8 cellular contexts compared by ENCODE assay signal in the genomic region with DNA sequence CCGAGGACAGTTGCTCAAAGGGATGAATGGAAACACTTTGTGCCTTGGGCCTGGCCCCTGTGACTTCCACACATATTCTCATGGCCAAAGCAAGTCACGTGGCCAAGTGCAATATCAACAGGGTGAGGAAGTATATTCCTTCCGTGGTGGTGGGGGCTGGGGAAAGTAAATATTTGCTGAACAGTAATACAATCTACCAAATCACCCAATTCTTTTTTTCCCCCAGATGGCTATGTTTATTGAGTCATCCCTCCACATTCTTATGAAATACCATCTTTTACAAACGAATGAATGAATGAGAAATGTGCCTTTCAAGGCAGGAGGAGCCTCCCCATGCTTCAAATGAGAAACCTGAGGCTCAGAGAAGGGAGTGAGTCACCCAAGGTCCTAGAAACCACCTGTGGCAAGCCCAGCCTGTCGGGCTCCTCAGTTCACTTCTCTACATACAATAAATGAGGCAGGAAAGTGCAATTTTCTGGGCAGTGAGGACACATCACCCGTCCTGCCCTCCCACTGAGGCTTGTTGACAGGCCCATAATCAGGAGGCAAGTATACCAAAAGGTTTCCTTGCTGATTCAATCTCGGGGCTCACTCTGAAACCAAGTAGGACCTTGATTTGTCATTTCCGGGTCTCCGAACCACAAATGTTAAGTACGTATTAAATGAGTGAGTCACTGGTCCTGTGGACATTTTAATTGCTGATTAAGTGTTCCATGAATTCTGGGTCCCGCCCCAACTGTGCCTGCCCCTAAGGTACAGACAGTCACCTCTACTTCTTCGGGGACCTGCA. TPM values are rescaled to one million over a fixed set of nuclear protein-coding genes. Genes with fewer than 3 reads are reported as not detected.
A peak's percentile ranks its signal among the peaks of the same experiment; 100 is the strongest.
DNase-seq lines count a peak whose midpoint lies in the region; ATAC-seq lines count a peak whose summit lies in the region.

No MANE protein-coding gene starts in this region.

- H3K4me3 ChIP-seq in duodenal mucosa (ENCODE audit: low read depth in 1 of 2, low read length in 2 of 2) (peak overlapping the region; percentile 50 to 64), muscle layer of duodenum (ENCODE audit: low read depth in 1 of 2, low read length in 2 of 2) (peak overlapping the region in 1 of 2 donors; percentile 23)

- peaks cover 3 to 6% of the 10 kb centered on the region in 2 donors for H3K9me3 ChIP-seq in duodenal mucosa (ENCODE audit: control insufficient read depth in 1 of 2, low read length in 2 of 2)
- no peaks in the 10 kb centered on the region for H3K9me3 ChIP-seq in muscle layer of duodenum (ENCODE audit: control insufficient read depth in 1 of 2, low read length in 2 of 2)

- peak overlapping the region; percentile 89 for H3K27ac Mint-ChIP-seq in activated CD4-positive, alpha-beta T cell treated with anti-CD3 and anti-CD28 coated beads, Interleukin-2, amount 10 ng/mL, durations not matched to agents 7 days and 5 days

- H3K27ac ChIP-seq in duodenal mucosa (ENCODE audit: low read depth, low read length) (peak overlapping the region; percentile 93), muscle layer of duodenum (ENCODE audit: low read length) (peak overlapping the region; percentile 95)

- H3K27me3 ChIP-seq in duodenal mucosa (ENCODE audit: control insufficient read depth in 1 of 2, insufficient read depth in 2 of 2, low read length in 2 of 2): no peaks in the 10 kb centered on the region
- H3K27me3 ChIP-seq in muscle layer of duodenum (ENCODE audit: low read depth, low read length): no peaks in the 10 kb centered on the region

- H3K4me1 ChIP-seq in duodenal mucosa (ENCODE audit: control insufficient read depth in 1 of 2, insufficient read depth in 2 of 2, low read length in 2 of 2) (peaks cover 43 to 45% of the 10 kb centered on the region in 2 donors), muscle layer of duodenum (ENCODE audit: control insufficient read depth in 1 of 2, insufficient read depth in 2 of 2, low read length in 2 of 2) (peaks cover 6 to 36% of the 10 kb centered on the region in 2 donors)

- H3K4me1 Mint-ChIP-seq in activated CD4-positive, alpha-beta T cell treated with anti-CD3 and anti-CD28 coated beads, Interleukin-2, amount 10 ng/mL, durations not matched to agents 7 days and 5 days: peaks cover 37% of the 10 kb centered on the region

- CTCF ChIA-PET in activated CD4-positive, alpha-beta T cell treated with anti-CD3 and anti-CD28 coated beads, Interleukin-2, amount 10 ng/mL, durations not matched to agents 7 days and 5 days (lab: Charles Lee): interaction anchor here (4.3 kb wide), 1 partner anchor 13 kb away, joined by 28 read pairs; no protein-coding TSS in a partner anchor

- peak overlapping the region; percentile 60 to 66 for H3K9ac ChIP-seq in duodenal mucosa (ENCODE audit: low read depth in 1 of 2, low read length in 2 of 2)

- H3K4me3 Mint-ChIP-seq in activated CD4-positive, alpha-beta T cell treated with anti-CD3 and anti-CD28 coated beads, Interleukin-2, amount 10 ng/mL, durations not matched to agents 7 days and 5 days: no peak overlapping the region

- POLR2A ChIA-PET in activated CD4-positive, alpha-beta T cell treated with anti-CD3 and anti-CD28 coated beads, Interleukin-2, amount 10 ng/mL, durations not matched to agents 7 days and 5 days (lab: Charles Lee): no interaction called here

- ATAC-seq in GM21526 (IDR thresholded peaks at IDR 0.05; ENCODE audit: low FRiP score, unreplicated experiment): peak; percentile 37
- no peak for ATAC-seq in HG03521 (IDR thresholded peaks at IDR 0.05; ENCODE audit: unreplicated experiment)
- no peak for ATAC-seq in HG03457 (IDR thresholded peaks at IDR 0.05; ENCODE audit: unreplicated experiment)

- H3K27me3 Mint-ChIP-seq in activated CD4-positive, alpha-beta T cell treated with anti-CD3 and anti-CD28 coated beads, Interleukin-2, amount 10 ng/mL, durations not matched to agents 7 days and 5 days: no peaks in the 10 kb centered on the region

- DNase-seq in NCI-H446 treated with DMSO at 0.1 percent for 48 hours (lab: John Stamatoyannopoulos, UW): peak; percentile 33
- DNase-seq in activated CD4-positive, alpha-beta T cell treated with anti-CD3 and anti-CD28 coated beads, Interleukin-2, amount 10 ng/mL, durations not matched to agents 7 days and 5 days: peak; percentile 51
- DNase-seq in stimulated activated CD8-positive, alpha-beta memory T cell treated with anti-CD3 and anti-CD28 coated beads, Interleukin-7, amount 100 ng/mL, for 48 hours (ENCODE audit: extremely low read depth in 1 of 2, low read depth in 1 of 2): peak; percentile 55 to 79

- H3K36me3 Mint-ChIP-seq in activated CD4-positive, alpha-beta T cell treated with anti-CD3 and anti-CD28 coated beads, Interleukin-2, amount 10 ng/mL, durations not matched to agents 7 days and 5 days (ENCODE audit: low read depth): peaks cover 6% of the 10 kb centered on the region

- no peaks in the 10 kb centered on the region for H3K36me3 ChIP-seq in duodenal mucosa (ENCODE audit: control insufficient read depth in 1 of 2, insufficient read depth in 2 of 2, low read length in 2 of 2)
- peaks cover 0 to 4% of the 10 kb centered on the region in 2 donors for H3K36me3 ChIP-seq in muscle layer of duodenum (ENCODE audit: control insufficient read depth in 1 of 2, insufficient read depth in 2 of 2, low read length in 2 of 2)

- H3K9me3 Mint-ChIP-seq in activated CD4-positive, alpha-beta T cell treated with anti-CD3 and anti-CD28 coated beads, Interleukin-2, amount 10 ng/mL, durations not matched to agents 7 days and 5 days: peaks cover 2% of the 10 kb centered on the region

RNA-seq across cellular contexts. Expression of a gene that starts 25.3 kb away (rescaled TPM):
- total RNA-seq in activated CD4-positive, alpha-beta T cell treated with anti-CD3 and anti-CD28 coated beads, Interleukin-2, amount 10 ng/mL, durations not matched to agents 7 days and 5 days: 10 to 100 TPM; 66.7 to 76.9 TPM
